ENCODE assay signal across 8 cellular contexts in genomic region chrX:133215747-133216146, GRCh38.
DNase-seq lines count a peak whose midpoint lies in the region; ATAC-seq lines count a peak whose summit lies in the region.

No MANE protein-coding gene starts in this region.

- peak; percentile 38 for ATAC-seq in GM19351 (IDR thresholded peaks at IDR 0.05; ENCODE audit: unreplicated experiment)
- ATAC-seq in HG02885 (IDR thresholded peaks at IDR 0.05; ENCODE audit: poor library complexity, unreplicated experiment), result no peak
- ATAC-seq in HG03571 (IDR thresholded peaks at IDR 0.05; ENCODE audit: unreplicated experiment), result no peak

- DNase-seq in AG20443 (ENCODE audit: low spot score), result peak; percentile 21
- peak; percentile 0 for DNase-seq in SHP77 treated with DMSO at 0.1 percent for 48 hours (lab: John Stamatoyannopoulos, UW)
- peak; percentile 41 for DNase-seq in iris pigment epithelial cell (ENCODE audit: low read depth)
- no peak for DNase-seq in stimulated activated CD4-positive, alpha-beta T cell treated with anti-CD3 and anti-CD28 coated beads, Interleukin-1b, Interleukin-23, amount 100 ng/mL, for 48 hours
- no peak for DNase-seq in C1 segment of cervical spinal cord (lab: John Stamatoyannopoulos, UW)

Comparison
In these comparisons a context has a peak if more than half of its experiments do, and no peak if none do; other contexts are left out.
1. DNase-seq: peak in AG20443 (single experiment), SHP77 treated with DMSO at 0.1 percent for 48 hours (single experiment) and iris pigment epithelial cell (single experiment); none in stimulated activated CD4-positive, alpha-beta T cell treated with anti-CD3 and anti-CD28 coated beads, Interleukin-1b, Interleukin-23, amount 100 ng/mL, for 48 hours (single experiment) and C1 segment of cervical spinal cord (0 of 14).